10 cellular contexts compared by ENCODE assay signal in genomic region chr16:10387378-10387681, GRCh38. TPM values are rescaled to one million over a fixed set of nuclear protein-coding genes. Genes with fewer than 3 reads are reported as not detected.
A peak's percentile ranks its signal among the peaks of the same experiment; 100 is the strongest.
DNase-seq lines count a peak whose midpoint lies in the region; ATAC-seq and TF ChIP-seq lines count a peak whose summit lies in the region.
"Had no signal": no experiment of that assay in that cellular context is flagged by ENCODE, and none has a peak within 500 bp of the region (broad histone marks: within the 10 kb centered on the region; RNA-seq: fewer than 3 reads in every experiment).

No MANE protein-coding gene starts in this region.

- H3K9me3 Mint-ChIP-seq in activated T-cell treated with anti-CD3 and anti-CD28 coated beads, Interleukin-2, amount 50 U/mL, for 4 hours, result no peaks in the 10 kb centered on the region
- no peaks in the 10 kb centered on the region for H3K9me3 Mint-ChIP-seq in activated B cell treated with CpG ODN at 0.5 μM for 24 hours
- no peaks in the 10 kb centered on the region for H3K9me3 Mint-ChIP-seq in stimulated activated memory B cell treated with anti-CD40 and anti-IgM and Interleukin-4, amounts not matched to agents 10 μg/mL and 1 μg/mL and 100 μg/mL, for 72 hours

- no peak for DNase-seq in activated T-cell treated with anti-CD3 and anti-CD28 coated beads, Interleukin-2, amount 50 U/mL, for 4 hours
- no peak for DNase-seq in activated T-cell treated with anti-CD3 and anti-CD28 coated beads, Interleukin-2, amount 50 U/mL, for 48 hours
- DNase-seq in activated B cell treated with CpG ODN at 0.5 μM for 24 hours, result no peak
- no peak for DNase-seq in right cardiac atrium
- DNase-seq in Ammon's horn (ENCODE audit: low spot score), result no peak
- DNase-seq: RPMI8226; stimulated activated naive CD4-positive, alpha-beta T cell treated with Interleukin-2 at 50 U/mL for 16 hours had no signal

- intact Hi-C loops in activated B cell treated with CpG ODN at 0.5 μM for 24 hours (cut with micrococcal nuclease), result loop anchor here (10.0 kb wide), 4 partner anchors 117 to 487 kb away; partner anchors contain the start of genes CIITA and NUBP1
- intact Hi-C loops in right cardiac atrium (cut with DNase I), result no loop called here

- no peaks in the 10 kb centered on the region for H3K4me1 ChIP-seq in right cardiac atrium (ENCODE audit: control insufficient read depth, insufficient read depth, low read length)

- peak overlapping the region; percentile 66 for H3K4me3 ChIP-seq in right cardiac atrium (ENCODE audit: low read length)

- no peak for TF ChIP-seq CTCF in activated B cell treated with CpG ODN at 0.5 μM for 24 hours (IDR thresholded peaks at IDR 0.05)

- no peak for ATAC-seq in activated T-cell treated with anti-CD3 and anti-CD28 coated beads, Interleukin-2, amount 50 U/mL, for 4 hours
- ATAC-seq in activated B cell treated with CpG ODN at 0.5 μM for 24 hours (ENCODE audit: low read depth), result no peak
- no peak for ATAC-seq in right cardiac atrium
- no peak for ATAC-seq in stimulated activated memory B cell treated with anti-CD40 and anti-IgM and Interleukin-4, amounts not matched to agents 10 μg/mL and 1 μg/mL and 100 μg/mL, for 72 hours
- ATAC-seq in GM21825 (IDR thresholded peaks at IDR 0.05; ENCODE audit: unreplicated experiment), result no peak
- no peak for ATAC-seq in HG03565 (IDR thresholded peaks at IDR 0.05; ENCODE audit: unreplicated experiment)

- H3K27ac Mint-ChIP-seq in activated B cell treated with CpG ODN at 0.5 μM for 24 hours, result no peak overlapping the region
- H3K27ac Mint-ChIP-seq in stimulated activated memory B cell treated with anti-CD40 and anti-IgM and Interleukin-4, amounts not matched to agents 10 μg/mL and 1 μg/mL and 100 μg/mL, for 72 hours, result peak overlapping the region; percentile 96

- CTCF ChIA-PET in activated B cell treated with CpG ODN at 0.5 μM for 24 hours (lab: Charles Lee), result no interaction called here

- H3K9me3 ChIP-seq in right cardiac atrium (ENCODE audit: control insufficient read depth, low read length), result no peaks in the 10 kb centered on the region

- peaks cover 41% of the 10 kb centered on the region for H3K4me1 Mint-ChIP-seq in activated T-cell treated with anti-CD3 and anti-CD28 coated beads, Interleukin-2, amount 50 U/mL, for 4 hours (ENCODE audit: low read depth)
- H3K4me1 Mint-ChIP-seq in activated B cell treated with CpG ODN at 0.5 μM for 24 hours, result peaks cover 44% of the 10 kb centered on the region
- peaks cover 29% of the 10 kb centered on the region for H3K4me1 Mint-ChIP-seq in stimulated activated memory B cell treated with anti-CD40 and anti-IgM and Interleukin-4, amounts not matched to agents 10 μg/mL and 1 μg/mL and 100 μg/mL, for 72 hours

- POLR2A ChIA-PET in activated B cell treated with CpG ODN at 0.5 μM for 24 hours (lab: Charles Lee), result interaction anchor here (1.7 kb wide), 1 partner anchor 10 kb away, joined by 11 read pairs; no protein-coding TSS in a partner anchor

- 80% methylated on average over 2 of the region's 2 CpGs for WGBS in right cardiac atrium

- H3K27ac ChIP-seq in right cardiac atrium (ENCODE audit: low read length), result no peak overlapping the region

- H3K4me3 Mint-ChIP-seq in activated T-cell treated with anti-CD3 and anti-CD28 coated beads, Interleukin-2, amount 50 U/mL, for 4 hours, result peak overlapping the region; percentile 95
- H3K4me3 Mint-ChIP-seq in activated B cell treated with CpG ODN at 0.5 μM for 24 hours, result peak overlapping the region; percentile 99
- peak overlapping the region; percentile 97 for H3K4me3 Mint-ChIP-seq in stimulated activated memory B cell treated with anti-CD40 and anti-IgM and Interleukin-4, amounts not matched to agents 10 μg/mL and 1 μg/mL and 100 μg/mL, for 72 hours

- H3K36me3 Mint-ChIP-seq in activated T-cell treated with anti-CD3 and anti-CD28 coated beads, Interleukin-2, amount 50 U/mL, for 4 hours (ENCODE audit: insufficient read depth), result peaks cover 14% of the 10 kb centered on the region
- peaks cover 40% of the 10 kb centered on the region for H3K36me3 Mint-ChIP-seq in activated B cell treated with CpG ODN at 0.5 μM for 24 hours (ENCODE audit: low read depth)
- H3K36me3 Mint-ChIP-seq in stimulated activated memory B cell treated with anti-CD40 and anti-IgM and Interleukin-4, amounts not matched to agents 10 μg/mL and 1 μg/mL and 100 μg/mL, for 72 hours, result peaks cover 39% of the 10 kb centered on the region

- no peaks in the 10 kb centered on the region for H3K27me3 ChIP-seq in right cardiac atrium (ENCODE audit: control insufficient read depth, insufficient read depth)

- H3K27me3 Mint-ChIP-seq in activated T-cell treated with anti-CD3 and anti-CD28 coated beads, Interleukin-2, amount 50 U/mL, for 4 hours (ENCODE audit: low read depth), result no peaks in the 10 kb centered on the region
- H3K27me3 Mint-ChIP-seq in activated B cell treated with CpG ODN at 0.5 μM for 24 hours, result no peaks in the 10 kb centered on the region
- no peaks in the 10 kb centered on the region for H3K27me3 Mint-ChIP-seq in stimulated activated memory B cell treated with anti-CD40 and anti-IgM and Interleukin-4, amounts not matched to agents 10 μg/mL and 1 μg/mL and 100 μg/mL, for 72 hours

RNA-seq across cellular contexts. Expression of gene ATF7IP2, which starts 1.5 kb away (rescaled TPM):
- 10 to 100 TPM; 11.3 to 16.2 (median 11.7) TPM for total RNA-seq in activated T-cell treated with anti-CD3 and anti-CD28 coated beads, Interleukin-2, amount 50 U/mL, for 4 hours
- total RNA-seq in activated B cell treated with CpG ODN at 0.5 μM for 24 hours (48.6 and 55.9 TPM in 2 replicates), right cardiac atrium (10 to 100 TPM; 27.3 to 36.9 (median 29.2) TPM)
- polyA plus RNA-seq in right cardiac atrium, result 43.2 TPM
